In the genomic region with DNA sequence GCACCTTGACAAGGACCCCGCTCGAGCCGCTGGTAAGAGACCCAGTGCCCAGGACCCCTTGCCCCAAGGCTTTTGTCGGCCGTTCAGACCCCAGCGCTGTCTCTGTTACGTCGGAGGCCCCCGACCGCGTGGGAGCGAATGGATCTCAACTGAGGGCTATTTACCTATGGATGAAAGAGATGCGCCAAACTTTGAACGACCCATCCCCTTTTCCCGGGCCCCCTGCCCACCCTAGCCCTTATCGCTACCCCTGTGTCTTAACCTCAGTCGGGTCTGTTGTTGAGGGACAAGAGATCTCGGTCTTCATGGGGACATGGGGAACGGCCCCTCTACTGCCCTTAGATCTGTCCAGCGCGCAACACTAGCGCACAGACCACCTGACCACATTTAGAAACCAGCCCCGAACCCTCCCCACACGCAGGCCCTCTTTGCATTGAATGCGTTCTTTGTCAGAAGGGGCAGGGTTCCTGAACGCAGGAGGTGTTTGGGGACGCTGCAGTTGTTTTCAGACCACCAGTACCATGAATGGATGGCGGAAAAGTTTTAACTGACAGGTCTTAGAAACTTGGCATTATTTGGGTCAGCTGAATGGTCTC, we compare ENCODE assay signal across 1 cellular context.
TF ChIP-seq lines count a peak whose summit lies in the region.

No MANE protein-coding gene starts in this region.

TF ChIP-seq in GM23338, 12 proteins besides CTCF, POLR2A, EP300 and RAD21 (continued from another document):
- TF ChIP-seq, protein P1, sequence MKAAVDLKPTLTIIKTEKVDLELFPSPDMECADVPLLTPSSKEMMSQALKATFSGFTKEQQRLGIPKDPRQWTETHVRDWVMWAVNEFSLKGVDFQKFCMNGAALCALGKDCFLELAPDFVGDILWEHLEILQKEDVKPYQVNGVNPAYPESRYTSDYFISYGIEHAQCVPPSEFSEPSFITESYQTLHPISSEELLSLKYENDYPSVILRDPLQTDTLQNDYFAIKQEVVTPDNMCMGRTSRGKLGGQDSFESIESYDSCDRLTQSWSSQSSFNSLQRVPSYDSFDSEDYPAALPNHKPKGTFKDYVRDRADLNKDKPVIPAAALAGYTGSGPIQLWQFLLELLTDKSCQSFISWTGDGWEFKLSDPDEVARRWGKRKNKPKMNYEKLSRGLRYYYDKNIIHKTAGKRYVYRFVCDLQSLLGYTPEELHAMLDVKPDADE (IDR thresholded peaks at IDR 0.05): no peak
